ENCODE assay signal across 26 cellular contexts in genomic region chr2:172081248-172082022, GRCh38. TPM values are rescaled to one million over a fixed set of nuclear protein-coding genes. Genes with fewer than 3 reads are reported as not detected.
DNase-seq lines count a peak whose midpoint lies in the region; ATAC-seq and TF ChIP-seq lines count a peak whose summit lies in the region.
"Had no signal": no experiment of that assay in that cellular context is flagged by ENCODE, and none has a peak within 500 bp of the region (broad histone marks: within the 10 kb centered on the region; RNA-seq: fewer than 3 reads in every experiment).

No MANE protein-coding gene starts in this region.

- intact Hi-C loops in activated naive CD4-positive, alpha-beta T cell treated with anti-CD3 and anti-CD28 coated beads for 36 hours (cut with micrococcal nuclease) = no loop called here
- intact Hi-C loops in A673 (cut with micrococcal nuclease; ENCODE audit: unreplicated experiment) = no loop called here

- H3K4me2 ChIP-seq in smooth muscle cell = peak overlapping the region; percentile 9

- H3K36me3 ChIP-seq in iPS-20b (ENCODE audit: insufficient read depth, low read depth, low read length) (no peaks in the 10 kb centered on the region), smooth muscle cell (ENCODE audit: low read depth) (no peaks in the 10 kb centered on the region), A673 (ENCODE audit: insufficient read depth, low read length, poor library complexity, severe bottlenecking) (no peaks in the 10 kb centered on the region)
- H3K36me3 ChIP-seq: heart left ventricle, sigmoid colon, stomach had no signal

- H3K4me3 ChIP-seq in iPS-20b (ENCODE audit: low read length) (peak overlapping the region; percentile 39; the same call in 1 of the 2 replicates), smooth muscle cell (no peak overlapping the region), A673 (ENCODE audit: low read depth, low read length, poor library complexity, severe bottlenecking) (no peak overlapping the region)
- H3K4me3 ChIP-seq: GM23248, heart left ventricle, K562, sigmoid colon, stomach had no signal

- H3K9me3 ChIP-seq in T-helper 17 cell (ENCODE audit: control insufficient read depth, low read length, poor library complexity, severe bottlenecking) (peaks cover 6% of the 10 kb centered on the region), iPS-20b (ENCODE audit: insufficient read depth, low read depth, low read length) (peaks cover 18% of the 10 kb centered on the region; the same call in 1 of the 2 replicates), smooth muscle cell (replicated peaks; ENCODE audit: low read depth) (no peaks in the 10 kb centered on the region), A673 (ENCODE audit: low read depth, low read length, poor library complexity, severe bottlenecking) (no peaks in the 10 kb centered on the region)
- H3K9me3 ChIP-seq: heart left ventricle, sigmoid colon had no signal

- no peak for ATAC-seq in T-helper 17 cell
- ATAC-seq: heart left ventricle, K562 had no signal

- H3K4me1 ChIP-seq in iPS-20b (ENCODE audit: insufficient read depth, low read length) (peaks cover 4% of the 10 kb centered on the region; the same call in 1 of the 2 replicates), smooth muscle cell (ENCODE audit: low read depth) (peaks cover 18% of the 10 kb centered on the region), A673 (ENCODE audit: insufficient read depth, low read length, poor library complexity, severe bottlenecking) (peaks cover 15% of the 10 kb centered on the region)

- H4K20me1 ChIP-seq in smooth muscle cell (ENCODE audit: low read depth) = no peaks in the 10 kb centered on the region

- CTCF ChIA-PET in activated naive CD4-positive, alpha-beta T cell treated with anti-CD3 and anti-CD28 coated beads, Interleukin-2, amount 10 ng/mL, durations not matched to agents 7 days and 5 days (lab: Charles Lee) = interaction anchor here (0.9 to 3.3 kb wide), 5 partner anchors 18 to 377 kb away, joined by 4 to 13 read pairs (median 5); partner anchors contain the start of gene DLX2
- CTCF ChIA-PET in activated naive CD4-positive, alpha-beta T cell treated with anti-CD3 and anti-CD28 coated beads for 36 hours (lab: Charles Lee) = interaction anchor here (0.7 to 1.2 kb wide), 2 partner anchors 11 to 12 kb away, joined by 3 to 5 read pairs; no protein-coding TSS in a partner anchor
- CTCF ChIA-PET in A673 (lab: Charles Lee) = no interaction called here

- WGBS in smooth muscle cell (ENCODE audit: low lambda C conversion rate) = 13% methylated on average over 34 of the region's 34 CpGs

- TF ChIP-seq CTCF in smooth muscle cell (IDR thresholded peaks at IDR 0.05; ENCODE audit: borderline replicate concordance, insufficient read depth, poor library complexity, severe bottlenecking) (no peak), A673 (conservative IDR thresholded peaks at IDR 0.05; ENCODE audit: low read depth, low read length) (no peak)

- H3K27me3 Mint-ChIP-seq in activated naive CD4-positive, alpha-beta T cell treated with anti-CD3 and anti-CD28 coated beads, Interleukin-2, amount 10 ng/mL, durations not matched to agents 7 days and 5 days = peaks cover 92% of the 10 kb centered on the region
- peaks cover 70% of the 10 kb centered on the region for H3K27me3 Mint-ChIP-seq in activated naive CD4-positive, alpha-beta T cell treated with anti-CD3 and anti-CD28 coated beads for 36 hours (ENCODE audit: low read depth)
- H3K27me3 Mint-ChIP-seq in T-helper 17 cell = peaks cover 90% of the 10 kb centered on the region

- H3K27ac ChIP-seq in iPS-20b (ENCODE audit: low read length) (no peak overlapping the region), smooth muscle cell (ENCODE audit: low read depth) (no peak overlapping the region), A673 (ENCODE audit: low read depth, low read length, poor library complexity, severe bottlenecking) (no peak overlapping the region)
- H3K27ac ChIP-seq: GM23248, heart left ventricle, sigmoid colon, stomach had no signal

- H3F3A ChIP-seq in smooth muscle cell (ENCODE audit: low read depth) = no peaks in the 10 kb centered on the region

- H3K36me3 Mint-ChIP-seq in activated naive CD4-positive, alpha-beta T cell treated with anti-CD3 and anti-CD28 coated beads, Interleukin-2, amount 10 ng/mL, durations not matched to agents 7 days and 5 days = peaks cover 13% of the 10 kb centered on the region
- peaks cover 2% of the 10 kb centered on the region for H3K36me3 Mint-ChIP-seq in activated naive CD4-positive, alpha-beta T cell treated with anti-CD3 and anti-CD28 coated beads for 36 hours (ENCODE audit: low read depth)
- peaks cover 2% of the 10 kb centered on the region for H3K36me3 Mint-ChIP-seq in T-helper 17 cell (ENCODE audit: low read depth)

- H3K9ac ChIP-seq in iPS-20b (ENCODE audit: low read depth, low read length) (no peak overlapping the region), smooth muscle cell (ENCODE audit: low read depth) (no peak overlapping the region)
- H3K9ac ChIP-seq: GM23248 had no signal

- no peak overlapping the region for H2AFZ ChIP-seq in smooth muscle cell (ENCODE audit: low read depth)
- H2AFZ ChIP-seq: GM23248 had no signal

- POLR2A ChIA-PET in A673 (lab: Charles Lee; ENCODE audit: low non-redundant PET) = no interaction called here

- no peaks in the 10 kb centered on the region for H3K9me3 Mint-ChIP-seq in activated naive CD4-positive, alpha-beta T cell treated with anti-CD3 and anti-CD28 coated beads, Interleukin-2, amount 10 ng/mL, durations not matched to agents 7 days and 5 days
- peaks cover 2% of the 10 kb centered on the region for H3K9me3 Mint-ChIP-seq in activated naive CD4-positive, alpha-beta T cell treated with anti-CD3 and anti-CD28 coated beads for 36 hours

- BruUV-seq in A673 (replicated peaks; lab: Mats Ljungman, UMichigan) = no TSS peak

- H3K4me3 Mint-ChIP-seq in activated naive CD4-positive, alpha-beta T cell treated with anti-CD3 and anti-CD28 coated beads, Interleukin-2, amount 10 ng/mL, durations not matched to agents 7 days and 5 days = peak overlapping the region; percentile 26
- no peak overlapping the region for H3K4me3 Mint-ChIP-seq in activated naive CD4-positive, alpha-beta T cell treated with anti-CD3 and anti-CD28 coated beads for 36 hours
- H3K4me3 Mint-ChIP-seq in T-helper 17 cell = peak overlapping the region; percentile 33

- H3K27me3 ChIP-seq in iPS-20b (ENCODE audit: insufficient read depth, low read length) (peaks cover 100% of the 10 kb centered on the region), smooth muscle cell (ENCODE audit: low read depth) (peaks cover 100% of the 10 kb centered on the region), A673 (replicated peaks; ENCODE audit: insufficient read depth, low read depth, low read length, poor library complexity) (no peaks in the 10 kb centered on the region)

- DNase-seq in activated naive CD4-positive, alpha-beta T cell treated with anti-CD3 and anti-CD28 coated beads, Interleukin-2, amount 10 ng/mL, durations not matched to agents 7 days and 5 days = no peak
- DNase-seq in activated naive CD4-positive, alpha-beta T cell treated with anti-CD3 and anti-CD28 coated beads for 36 hours = no peak
- no peak for DNase-seq in T-helper 17 cell
- no peak for DNase-seq in smooth muscle cell (lab: John Stamatoyannopoulos, UW; ENCODE audit: unreplicated experiment)
- no peak for DNase-seq in activated effector memory CD4-positive, alpha-beta T cell treated with Interleukin-2 at 50 U/mL for 16 hours
- no peak for DNase-seq in A673 (ENCODE audit: low spot score)
- DNase-seq in effector CD8-positive, alpha-beta T cell (lab: John Stamatoyannopoulos, UW) = no peak
- DNase-seq: activated CD4-positive, alpha-beta T cell treated with anti-CD3 and anti-CD28 coated beads for 1 hour; COR-L47; GM23248; heart left ventricle; kidney glomerular epithelial cell; midbrain; MV-4-11; NCI-H2029; NCI-H524; SIG-M5; sigmoid colon; stimulated activated CD4-positive, alpha-beta T cell treated with anti-CD3 and anti-CD28 coated beads, Interleukin-1b, Interleukin-23, amount 100 ng/mL, for 48 hours; stomach; T1000 had no signal

- peak overlapping the region; percentile 62 for H3K27ac Mint-ChIP-seq in activated naive CD4-positive, alpha-beta T cell treated with anti-CD3 and anti-CD28 coated beads, Interleukin-2, amount 10 ng/mL, durations not matched to agents 7 days and 5 days
- H3K27ac Mint-ChIP-seq in activated naive CD4-positive, alpha-beta T cell treated with anti-CD3 and anti-CD28 coated beads for 36 hours = no peak overlapping the region
- peak overlapping the region; percentile 92 for H3K27ac Mint-ChIP-seq in T-helper 17 cell

- H3K4me1 Mint-ChIP-seq in activated naive CD4-positive, alpha-beta T cell treated with anti-CD3 and anti-CD28 coated beads, Interleukin-2, amount 10 ng/mL, durations not matched to agents 7 days and 5 days = peaks cover 47% of the 10 kb centered on the region
- peaks cover 42% of the 10 kb centered on the region for H3K4me1 Mint-ChIP-seq in activated naive CD4-positive, alpha-beta T cell treated with anti-CD3 and anti-CD28 coated beads for 36 hours (ENCODE audit: low read depth)
- peaks cover 36% of the 10 kb centered on the region for H3K4me1 Mint-ChIP-seq in T-helper 17 cell

- no peaks in the 10 kb centered on the region for H3K79me2 ChIP-seq in smooth muscle cell (ENCODE audit: low read depth)

RNA-seq across cellular contexts. Expression of gene DLX1, which starts 3.9 kb away (rescaled TPM):
- not detected for total RNA-seq in activated naive CD4-positive, alpha-beta T cell treated with anti-CD3 and anti-CD28 coated beads for 36 hours
- total RNA-seq in T-helper 17 cell (not detected), smooth muscle cell (2.0 and 3.5 TPM in 2 replicates), A673 (2021) (28.9 and 33.2 TPM in 2 replicates)
- 3.3 and 8.0 TPM in 2 replicates for polyA plus RNA-seq in smooth muscle cell
- total RNA-seq: cardiac septum had no signal

RNA-seq across cellular contexts. Expression of gene DLX2, which starts 21.3 kb away (rescaled TPM):
- not detected for total RNA-seq in activated naive CD4-positive, alpha-beta T cell treated with anti-CD3 and anti-CD28 coated beads for 36 hours
- total RNA-seq in T-helper 17 cell (not detected), smooth muscle cell (1.9 and 3.6 TPM in 2 replicates), A673 (2021) (18.3 and 20.4 TPM in 2 replicates)
- 1.9 and 8.5 TPM in 2 replicates for polyA plus RNA-seq in smooth muscle cell
- total RNA-seq: cardiac septum, heart left ventricle, omental fat pad, stomach, urinary bladder had no signal
- polyA plus RNA-seq: heart left ventricle had no signal
